8 cellular contexts compared by ENCODE assay signal in genomic region chr3:86702381-86702958, GRCh38.
A peak's percentile ranks its signal among the peaks of the same experiment; 100 is the strongest.
DNase-seq lines count a peak whose midpoint lies in the region; ATAC-seq and TF ChIP-seq lines count a peak whose summit lies in the region.

No MANE protein-coding gene starts in this region.

- ATAC-seq in GM23338 (no peak), GM21825 (IDR thresholded peaks at IDR 0.05; ENCODE audit: unreplicated experiment) (no peak), GM21529 (IDR thresholded peaks at IDR 0.05; ENCODE audit: unreplicated experiment) (no peak), body of pancreas (no peak)

- no peak for DNase-seq in AG09319 (ENCODE audit: extremely low read depth, low read depth)
- DNase-seq in GM23338 (ENCODE audit: low spot score): peak; percentile 23
- peak; percentile 5 for DNase-seq in RWPE1 (ENCODE audit: low spot score)
- DNase-seq in glutamatergic neuron: no peak
- DNase-seq in NCI-H2081 treated with DMSO at 0.1 percent for 48 hours (lab: John Stamatoyannopoulos, UW): no peak
- no peak for DNase-seq in body of pancreas

- H3F3A ChIP-seq in GM23338 (replicated peaks; ENCODE audit: low read depth): no peaks in the 10 kb centered on the region

- intact Hi-C loops in body of pancreas (cut with DNase I): no loop called here

- H3K27ac Mint-ChIP-seq in GM23338: no peak overlapping the region
- H3K27ac Mint-ChIP-seq in glutamatergic neuron (ENCODE audit: unreplicated experiment): no peak overlapping the region

- no peak for TF ChIP-seq POLR2A in body of pancreas (IDR thresholded peaks at IDR 0.05)

- no peak overlapping the region for H3K4me3 ChIP-seq in GM23338
- no peak overlapping the region for H3K4me3 ChIP-seq in body of pancreas

- POLR2A ChIA-PET in RWPE1 (lab: Yijun Ruan, JAX; ENCODE audit: low non-redundant PET): no interaction called here

- WGBS in body of pancreas, 2 donors: 6 to 8% methylated on average over 1 of the region's 1 CpG

- H3K36me3 Mint-ChIP-seq in GM23338 (ENCODE audit: low read depth): peaks cover 15% of the 10 kb centered on the region; the same call in 1 of the 3 replicates
- H3K36me3 Mint-ChIP-seq in glutamatergic neuron (ENCODE audit: unreplicated experiment): no peaks in the 10 kb centered on the region

- no peak overlapping the region for H3K4me2 ChIP-seq in GM23338

- no peaks in the 10 kb centered on the region for H3K36me3 ChIP-seq in GM23338 (ENCODE audit: insufficient read depth)
- H3K36me3 ChIP-seq in body of pancreas (replicated peaks in 1 of 2; ENCODE audit: insufficient read depth in 1 of 2, low read depth in 2 of 2): no peaks in the 10 kb centered on the region

- no peak overlapping the region for H3K27ac ChIP-seq in GM23338 (ENCODE audit: low read depth)
- H3K27ac ChIP-seq in RWPE1: no peak overlapping the region
- H3K27ac ChIP-seq in body of pancreas: no peak overlapping the region

- H3K9me2 ChIP-seq in GM23338 (ENCODE audit: insufficient read depth): no peaks in the 10 kb centered on the region

- no peak overlapping the region for H2AFZ ChIP-seq in GM23338

- H4K20me1 ChIP-seq in GM23338 (replicated peaks; ENCODE audit: insufficient read depth): no peaks in the 10 kb centered on the region

- H3K4me1 ChIP-seq in GM23338 (ENCODE audit: insufficient read depth) (no peaks in the 10 kb centered on the region), body of pancreas (no peaks in the 10 kb centered on the region)

- H3K79me2 ChIP-seq in GM23338 (replicated peaks; ENCODE audit: insufficient read depth): no peaks in the 10 kb centered on the region

- H3K4me3 Mint-ChIP-seq in GM23338 (no peak overlapping the region), glutamatergic neuron (ENCODE audit: unreplicated experiment) (no peak overlapping the region)

- H3K27me3 Mint-ChIP-seq in GM23338 (ENCODE audit: insufficient read depth, low read depth, poor library complexity) (no peaks in the 10 kb centered on the region), glutamatergic neuron (ENCODE audit: unreplicated experiment) (peaks cover 1% of the 10 kb centered on the region)

- H3K9me3 Mint-ChIP-seq in GM23338 (peaks cover 18% of the 10 kb centered on the region), glutamatergic neuron (ENCODE audit: unreplicated experiment) (peaks cover 2% of the 10 kb centered on the region)

- H3K27me3 ChIP-seq in GM23338 (ENCODE audit: insufficient read depth) (no peaks in the 10 kb centered on the region), body of pancreas (no peaks in the 10 kb centered on the region)

- TF ChIP-seq CTCF in AG09319 (IDR thresholded peaks at IDR 0.05; ENCODE audit: low read depth, low read length): peak; percentile 57
- peak; percentile 49 to 71 for TF ChIP-seq CTCF in GM23338 (conservative IDR thresholded peaks at IDR 0.05; ENCODE audit: low read depth in 2 of 2)
- peak; percentile 67 for TF ChIP-seq CTCF in RWPE1 (conservative IDR thresholded peaks at IDR 0.05; ENCODE audit: low read depth)
- TF ChIP-seq CTCF in glutamatergic neuron (IDR thresholded peaks at IDR 0.05; ENCODE audit: partially characterized antibody, unreplicated experiment): peak; percentile 71
- peak in 3 of 7 experiments; percentile 12 to 26 (median 17) for TF ChIP-seq CTCF in body of pancreas (IDR thresholded peaks at IDR 0.05)

- no peaks in the 10 kb centered on the region; the same call in 2 of the 3 replicates for H3K4me1 Mint-ChIP-seq in GM23338
- H3K4me1 Mint-ChIP-seq in glutamatergic neuron (ENCODE audit: low read depth, unreplicated experiment): no peaks in the 10 kb centered on the region

- CTCF ChIA-PET in RWPE1 (lab: Yijun Ruan, JAX): no interaction called here

- no peaks in the 10 kb centered on the region for H3K9me3 ChIP-seq in body of pancreas

TF ChIP-seq in GM23338, 12 proteins besides CTCF, POLR2A, EP300 and RAD21 (continues in another document):
- TF ChIP-seq ZNF331 (CRISPR knock-in tag; IDR thresholded peaks at IDR 0.05; ENCODE audit: low read depth) (no peak), STAT1 (IDR thresholded peaks at IDR 0.05; ENCODE audit: unreplicated experiment) (no peak), CREB1 (CRISPR knock-in tag; IDR thresholded peaks at IDR 0.05; ENCODE audit: low read depth) (no peak), POLR2AphosphoS5 (IDR thresholded peaks at IDR 0.05; ENCODE audit: low read depth) (no peak), ZNF114 (CRISPR knock-in tag; IDR thresholded peaks at IDR 0.05) (no peak), ETS1 (IDR thresholded peaks at IDR 0.05) (no peak), NANOG (IDR thresholded peaks at IDR 0.05; ENCODE audit: borderline replicate concordance) (no peak), ZNF462 (CRISPR knock-in tag; IDR thresholded peaks at IDR 0.05) (no peak)

Comparison
In these comparisons a context has a peak if more than half of its experiments do, and no peak if none do; other contexts are left out.
1. DNase-seq: peak in GM23338 (single experiment) and RWPE1 (single experiment); none in AG09319 (single experiment), glutamatergic neuron (single experiment), NCI-H2081 treated with DMSO at 0.1 percent for 48 hours (single experiment) and body of pancreas (0 of 4).